8 cellular contexts compared by ENCODE assay signal in the genomic region with DNA sequence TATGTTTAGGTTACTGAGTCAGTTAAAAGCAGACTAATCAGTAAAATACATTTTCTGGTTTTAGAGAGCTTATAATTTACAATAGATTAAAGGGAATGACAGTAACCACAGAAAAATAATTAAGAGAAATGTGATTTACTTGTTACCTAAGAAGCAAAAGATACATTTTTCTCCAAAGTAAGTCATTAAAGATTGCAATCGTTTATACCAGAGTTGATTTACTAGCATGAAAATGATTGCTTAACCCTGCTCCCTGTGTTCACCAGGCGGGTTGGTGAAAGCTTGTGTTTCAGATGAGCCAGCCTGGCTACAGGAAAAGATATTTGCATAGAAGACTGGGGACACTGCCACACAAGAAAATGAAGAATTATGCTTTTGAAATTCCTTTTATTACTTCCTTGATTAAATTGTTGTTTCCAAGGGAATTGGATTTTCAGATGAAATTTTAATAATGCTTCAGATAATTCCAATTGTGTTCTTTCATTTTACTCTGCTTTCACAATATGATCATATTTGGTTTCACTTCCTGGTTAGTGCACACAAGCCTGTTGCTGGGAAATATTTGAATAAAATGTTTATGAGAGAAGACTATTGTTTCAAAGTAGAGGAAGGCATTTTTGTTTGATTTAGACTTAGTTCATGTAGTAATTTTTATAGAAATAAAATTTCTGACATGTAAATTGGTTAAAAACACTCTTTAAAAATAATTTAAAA. TPM values are rescaled to one million over a fixed set of nuclear protein-coding genes. Genes with fewer than 3 reads are reported as not detected.
DNase-seq lines count a peak whose midpoint lies in the region; ATAC-seq, FAIRE-seq and TF ChIP-seq lines count a peak whose summit lies in the region.

No MANE protein-coding gene starts in this region.

- H2AFZ ChIP-seq in HepG2 (ENCODE audit: low read length), result no peak overlapping the region

- H3K36me3 Mint-ChIP-seq in natural killer cell, result no peaks in the 10 kb centered on the region

- 8% methylated on average over 2 of the region's 2 CpGs for WGBS in liver
- 92% methylated on average over 2 of the region's 2 CpGs for WGBS in HepG2 (ENCODE audit: low lambda C conversion rate)

- POLR2A ChIA-PET in HepG2 (lab: Yijun Ruan, JAX), result interaction anchor here (0.5 to 1.0 kb wide), 2 partner anchors 28 to 36 kb away, joined by 3 read pairs; partner anchors contain the start of gene LRRC8B

- ATAC-seq in HepG2 (no peak), HG02973 (IDR thresholded peaks at IDR 0.05; ENCODE audit: unreplicated experiment) (peak; percentile 59), natural killer cell (peak in 2 of 3 donors; percentile 44 to 62)

- H3K9ac ChIP-seq in liver (ENCODE audit: low read depth in 1 of 2, low read length in 2 of 2) (peak overlapping the region; percentile 12 to 52), HepG2 (ENCODE audit: insufficient read depth, low read depth, low read length) (no peak overlapping the region)

- DNase-seq in HepG2 (ENCODE audit: low spot score) (no peak), NCI-H2196 treated with DMSO at 0.1 percent for 48 hours (lab: John Stamatoyannopoulos, UW; ENCODE audit: unreplicated experiment) (peak; percentile 72), cardiac fibroblast (ENCODE audit: low read depth in 2 of 2) (peak; percentile 48 to 52), natural killer cell (no peak), HK-2 (ENCODE audit: unreplicated experiment) (no peak), UCSD-AML1 (lab: John Stamatoyannopoulos, UW; ENCODE audit: unreplicated experiment) (no peak)

- TF ChIP-seq EP300 in HepG2 (IDR thresholded peaks at IDR 0.05; ENCODE audit: low read depth in 2 of 2, low read length in 2 of 2) (no peak), HepG2 (CRISPR knock-in tag; IDR thresholded peaks at IDR 0.05; ENCODE audit: borderline replicate concordance) (no peak)

- H3K9me3 Mint-ChIP-seq in natural killer cell, result no peaks in the 10 kb centered on the region

- intact Hi-C loops in HepG2 (cut with micrococcal nuclease; ENCODE audit: unreplicated experiment), result no loop called here
- intact Hi-C loops in natural killer cell (cut with micrococcal nuclease), result no loop called here

- BruUV-seq in HepG2 (replicated peaks; lab: Mats Ljungman, UMichigan), result no TSS peak

- H3K4me1 ChIP-seq in liver (ENCODE audit: control insufficient read depth in 4 of 4, insufficient read depth in 4 of 4, low read length in 3 of 4) (peaks cover 3 to 13% (median 7%) of the 10 kb centered on the region in 4 donors), HepG2 (ENCODE audit: insufficient read depth, low read length) (0 out of 2 replicates have a peak, but pooled peaks cover 16% of the 10 kb centered on the region)

- H3K27ac ChIP-seq in liver (ENCODE audit: low read depth in 1 of 2, low read length in 2 of 2) (peak overlapping the region; percentile 52 to 68), HepG2 (ENCODE audit: extremely low read length, insufficient read depth, low read length) (no peak overlapping the region)

- no peaks in the 10 kb centered on the region for H3K79me2 ChIP-seq in HepG2 (ENCODE audit: insufficient read depth, low read length)

- H3K36me3 ChIP-seq in liver (ENCODE audit: control insufficient read depth in 4 of 4, insufficient read depth in 3 of 4, low read depth in 1 of 4, low read length in 3 of 4), result no peaks in the 10 kb centered on the region
- H3K36me3 ChIP-seq in HepG2 (replicated peaks in 1 of 2; ENCODE audit: control insufficient read depth in 1 of 2, insufficient read depth in 2 of 2, low read length in 2 of 2), result peaks cover 0 to 2% of the 10 kb centered on the region in 2 experiments; a peak in 2 of 5 replicates

- no peak for FAIRE-seq in HepG2 (lab: Jason Lieb, UNC)

- CTCF ChIA-PET in HepG2 (lab: Yijun Ruan, JAX; ENCODE audit: low intra/inter-chr PET ratio, low total read pairs), result no interaction called here

- H3K4me3 ChIP-seq in liver (ENCODE audit: low read depth in 1 of 3, low read length in 3 of 3) (peak overlapping the region in 2 of 3 donors; percentile 0 to 9), HepG2 (replicated peaks in 1 of 3; ENCODE audit: insufficient read depth in 1 of 3, low read depth in 2 of 3, low read length in 3 of 3) (no peak overlapping the region), cardiac fibroblast (replicated peaks in 1 of 2; ENCODE audit: low read depth in 2 of 2, low read length in 2 of 2) (no peak overlapping the region)

- in situ Hi-C loops in HepG2 (cut with HindIII; ENCODE audit: extremely low pct_ligation_motif_present, low pct_unique_long_range_greater_than_20kb), result no loop called here

- TF ChIP-seq RAD21 in liver (IDR thresholded peaks at IDR 0.05), result peak in 1 of 2 donors; percentile 3
- TF ChIP-seq RAD21 in HepG2 (CRISPR knock-in tag; IDR thresholded peaks at IDR 0.05), result no peak

- peak overlapping the region; percentile 51 for H3K4me3 Mint-ChIP-seq in natural killer cell

- no peaks in the 10 kb centered on the region for H4K20me1 ChIP-seq in HepG2 (ENCODE audit: insufficient read depth, low read length)

- H3K4me2 ChIP-seq in HepG2 (ENCODE audit: low read depth, low read length), result no peak overlapping the region

- no peak for TF ChIP-seq CTCF in liver (IDR thresholded peaks at IDR 0.05; ENCODE audit: low read depth, low read length, missing input control)
- TF ChIP-seq CTCF in HepG2 (CRISPR knock-in tag; IDR thresholded peaks at IDR 0.05), result no peak
- TF ChIP-seq CTCF in cardiac fibroblast (IDR thresholded peaks at IDR 0.05; ENCODE audit: low read depth, low read length), result no peak
- no peak for TF ChIP-seq CTCF in natural killer cell (IDR thresholded peaks at IDR 0.05)

- no peaks in the 10 kb centered on the region for H3K27me3 ChIP-seq in liver (ENCODE audit: control insufficient read depth in 4 of 4, insufficient read depth in 4 of 4, low read length in 3 of 4)
- H3K27me3 ChIP-seq in HepG2 (ENCODE audit: control insufficient read depth in 1 of 2, insufficient read depth in 2 of 2, low read length in 2 of 2), result no peaks in the 10 kb centered on the region

- peak overlapping the region; percentile 57 to 59 for H3K27ac Mint-ChIP-seq in natural killer cell

- H3K27me3 Mint-ChIP-seq in natural killer cell (ENCODE audit: low read depth in 2 of 2), result no peaks in the 10 kb centered on the region

- no peak for TF ChIP-seq POLR2A in HepG2 (IDR thresholded peaks at IDR 0.05; ENCODE audit: insufficient read depth in 1 of 2, low read depth in 2 of 2, low read length in 2 of 2)

- H3K4me1 Mint-ChIP-seq in natural killer cell, result peaks cover 0 to 8% of the 10 kb centered on the region in 2 donors

- no peaks in the 10 kb centered on the region for H3K9me3 ChIP-seq in liver (ENCODE audit: control insufficient read depth in 4 of 4, low read length in 3 of 4)
- no peaks in the 10 kb centered on the region for H3K9me3 ChIP-seq in HepG2 (ENCODE audit: low read length)

TF ChIP-seq in HepG2, 621 proteins besides CTCF, POLR2A, EP300 and RAD21 (continues in another document):
- TF ChIP-seq RELA (CRISPR knock-in tag; IDR thresholded peaks at IDR 0.05) (no peak), ZNF713 (CRISPR knock-in tag; IDR thresholded peaks at IDR 0.05) (no peak), ZNF746 (CRISPR knock-in tag; IDR thresholded peaks at IDR 0.05) (no peak), AKAP8 (CRISPR knock-in tag; IDR thresholded peaks at IDR 0.05) (no peak), ZBTB21 (CRISPR knock-in tag; IDR thresholded peaks at IDR 0.05) (no peak), ZNF619 (CRISPR knock-in tag; IDR thresholded peaks at IDR 0.05) (no peak), ZSCAN22 (CRISPR knock-in tag; IDR thresholded peaks at IDR 0.05) (no peak)
- TF ChIP-seq, protein P1, sequence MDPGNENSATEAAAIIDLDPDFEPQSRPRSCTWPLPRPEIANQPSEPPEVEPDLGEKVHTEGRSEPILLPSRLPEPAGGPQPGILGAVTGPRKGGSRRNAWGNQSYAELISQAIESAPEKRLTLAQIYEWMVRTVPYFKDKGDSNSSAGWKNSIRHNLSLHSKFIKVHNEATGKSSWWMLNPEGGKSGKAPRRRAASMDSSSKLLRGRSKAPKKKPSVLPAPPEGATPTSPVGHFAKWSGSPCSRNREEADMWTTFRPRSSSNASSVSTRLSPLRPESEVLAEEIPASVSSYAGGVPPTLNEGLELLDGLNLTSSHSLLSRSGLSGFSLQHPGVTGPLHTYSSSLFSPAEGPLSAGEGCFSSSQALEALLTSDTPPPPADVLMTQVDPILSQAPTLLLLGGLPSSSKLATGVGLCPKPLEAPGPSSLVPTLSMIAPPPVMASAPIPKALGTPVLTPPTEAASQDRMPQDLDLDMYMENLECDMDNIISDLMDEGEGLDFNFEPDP (CRISPR knock-in tag; conservative IDR thresholded peaks at IDR 0.05), result no peak

RNA-seq across cellular contexts. Expression of gene LRRC8B, which starts 28.0 kb away (rescaled TPM):
- total RNA-seq in liver (1 to 10 TPM; 2.6 to 4.3 TPM), HepG2 (2016; rRNA removed; fragmentation: Illumina TruSeq; extraction: Trizol) (7.6 and 9.2 TPM in 2 replicates), natural killer cell (1 to 10 TPM; 1.7 to 2.9 (median 2.9) TPM)
- polyA plus RNA-seq in liver (1 to 10 TPM; 1.2 to 2.5 TPM), HepG2 (2011; rRNA removed) (4.9 TPM in 2 replicates)
- total RNA-seq in HepG2 (2016; cell fraction: cytosol; rRNA removed; fragmentation: Illumina TruSeq; extraction: Trizol; ENCODE audit: low read depth), result 1.1 and 1.4 TPM in 2 replicates
- 6.9 and 9.0 TPM in 2 replicates for total RNA-seq in HepG2 (2016; cell fraction: insoluble cytoplasmic fraction; rRNA removed; fragmentation: Illumina TruSeq; extraction: Trizol)
- total RNA-seq in HepG2 (2016; cell fraction: membrane; rRNA removed; fragmentation: Illumina TruSeq; extraction: Trizol), result 5.0 and 5.5 TPM in 2 replicates
- total RNA-seq in HepG2 (2016; cell fraction: nucleus; rRNA removed; fragmentation: Illumina TruSeq; extraction: Trizol), result 6.7 and 7.5 TPM in 2 replicates
- 5.2 and 6.2 TPM in 2 replicates for polyA plus RNA-seq in HepG2 (2011; cell fraction: cytosol; rRNA removed)
- polyA plus RNA-seq in HepG2 (2011; cell fraction: nucleus; rRNA removed), result 3.8 and 4.7 TPM in 2 replicates
- polyA plus RNA-seq in HepG2 (2012), result 4.1 and 4.3 TPM in 2 replicates
- 0.52 and 0.54 TPM in 2 replicates for polyA plus RNA-seq in HepG2 (2016; cell fraction: cytosol; fragmentation: Illumina TruSeq; extraction: Trizol; ENCODE audit: low read depth)
- 7.3 and 7.9 TPM in 2 replicates for polyA plus RNA-seq in HepG2 (2016; cell fraction: insoluble cytoplasmic fraction; fragmentation: Illumina TruSeq; extraction: Trizol; ENCODE audit: low read depth)
- 2.1 and 2.2 TPM in 2 replicates for polyA plus RNA-seq in HepG2 (2016; cell fraction: membrane; fragmentation: Illumina TruSeq; extraction: Trizol; ENCODE audit: low read depth)
- polyA plus RNA-seq in HepG2 (2016; cell fraction: nucleus; fragmentation: Illumina TruSeq; extraction: Trizol; ENCODE audit: insufficient read depth, low read depth), result 6.1 and 6.2 TPM in 2 replicates
- 25.7 and 28.2 TPM in 2 replicates for polyA minus RNA-seq in HepG2 (2011; rRNA and poly(A)+ RNA removed; ENCODE audit: low replicate concordance)
- 10.6 and 10.9 TPM in 2 replicates for polyA minus RNA-seq in HepG2 (2011; cell fraction: cytosol; rRNA and poly(A)+ RNA removed)
- 12.4 and 17.7 TPM in 2 replicates for polyA minus RNA-seq in HepG2 (2011; cell fraction: nucleus; rRNA and poly(A)+ RNA removed)

Comparison
In these comparisons a context has a peak if more than half of its experiments do, and no peak if none do; other contexts are left out.
1. H3K4me3 ChIP-seq: peak in liver (2 of 3); none in HepG2 (0 of 3) and cardiac fibroblast (0 of 2).
2. DNase-seq: peak in NCI-H2196 treated with DMSO at 0.1 percent for 48 hours (single experiment) and cardiac fibroblast (2 of 2); none in HepG2 (single experiment), natural killer cell (single experiment), HK-2 (single experiment) and UCSD-AML1 (single experiment).